In the genomic region with DNA sequence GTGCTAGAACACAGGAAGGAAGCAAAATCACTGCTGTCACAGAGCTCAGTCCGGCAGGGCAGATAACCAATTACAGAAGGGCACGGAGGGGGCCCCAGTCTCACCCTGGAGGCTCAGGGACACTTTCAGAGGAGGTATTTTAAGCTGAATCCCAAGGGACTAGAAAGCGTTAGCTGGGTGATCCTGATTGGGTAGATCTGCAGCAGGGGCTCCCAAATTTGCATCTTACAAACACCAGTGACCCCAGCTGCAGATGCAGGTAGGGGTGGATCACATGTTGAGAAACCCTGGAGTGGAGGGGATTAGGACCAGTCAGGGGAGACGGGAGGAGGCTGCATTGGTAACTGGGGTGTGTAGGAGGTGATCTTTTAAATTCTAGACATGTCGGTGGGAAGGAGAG, we compare ENCODE assay signal across 16 cellular contexts.
A peak's percentile ranks its signal among the peaks of the same experiment; 100 is the strongest.
DNase-seq lines count a peak whose midpoint lies in the region; ATAC-seq and TF ChIP-seq lines count a peak whose summit lies in the region.
"Had no signal": no experiment of that assay in that cellular context is flagged by ENCODE, and none has a peak within 500 bp of the region (broad histone marks: within the 10 kb centered on the region; RNA-seq: fewer than 3 reads in every experiment).

No MANE protein-coding gene starts in this region.

- no peaks in the 10 kb centered on the region for H3K36me3 ChIP-seq in Karpas-422 (ENCODE audit: insufficient read depth, low read length)
- H3K36me3 ChIP-seq: thoracic aorta had no signal

- ATAC-seq in GM19328 (IDR thresholded peaks at IDR 0.05; ENCODE audit: unreplicated experiment) (peak; percentile 54), HG02623 (IDR thresholded peaks at IDR 0.05; ENCODE audit: unreplicated experiment) (peak; percentile 44)
- ATAC-seq in stimulated activated naive B cell treated with anti-CD40 and anti-IgM and Interleukin-4, amounts not matched to agents 10 μg/mL and 1 μg/mL and 100 μg/mL, for 72 hours (replicated peaks) = peak; percentile 38 to 46
- ATAC-seq: activated T-cell treated with anti-CD3 and anti-CD28 coated beads, Interleukin-2, amount 50 U/mL, for 72 hours had no signal

- intact Hi-C loops in CD14-positive monocyte (cut with micrococcal nuclease) = no loop called here

- H3K4me1 Mint-ChIP-seq in stimulated activated naive B cell treated with anti-CD40 and anti-IgM and Interleukin-4, amounts not matched to agents 10 μg/mL and 1 μg/mL and 100 μg/mL, for 72 hours = peaks cover 16 to 36% of the 10 kb centered on the region in 2 donors
- no peaks in the 10 kb centered on the region for H3K4me1 Mint-ChIP-seq in CD14-positive monocyte
- H3K4me1 Mint-ChIP-seq: activated CD4-positive, alpha-beta T cell treated with anti-CD3 and anti-CD28 coated beads, Interleukin-2, amount 10 ng/mL, durations not matched to agents 7 days and 5 days; immature natural killer cell had no signal

- no peak overlapping the region for H3K27ac Mint-ChIP-seq in stimulated activated naive B cell treated with anti-CD40 and anti-IgM and Interleukin-4, amounts not matched to agents 10 μg/mL and 1 μg/mL and 100 μg/mL, for 72 hours
- no peak overlapping the region for H3K27ac Mint-ChIP-seq in CD14-positive monocyte
- H3K27ac Mint-ChIP-seq: activated CD4-positive, alpha-beta T cell treated with anti-CD3 and anti-CD28 coated beads, Interleukin-2, amount 10 ng/mL, durations not matched to agents 7 days and 5 days; activated T-cell treated with anti-CD3 and anti-CD28 coated beads, Interleukin-2, amount 50 U/mL, for 72 hours; immature natural killer cell; T-helper 2 cell treated with Interferon-gamma antibody and Interleukin-4, amounts not matched to agents 5 μg/mL and 100 μg/mL, for 36 hours had no signal

- DNase-seq in Karpas-422 = peak; percentile 99
- no peak for DNase-seq in stimulated activated naive B cell treated with anti-CD40 and anti-IgM and Interleukin-4, amounts not matched to agents 10 μg/mL and 1 μg/mL and 100 μg/mL, for 72 hours
- no peak for DNase-seq in DMS 273 (lab: John Stamatoyannopoulos, UW; ENCODE audit: unreplicated experiment)
- no peak for DNase-seq in CD14-positive monocyte (ENCODE audit: low spot score)
- DNase-seq in NCI-H2196 treated with DMSO at 0.1 percent for 48 hours (lab: John Stamatoyannopoulos, UW; ENCODE audit: unreplicated experiment) = no peak
- DNase-seq: activated CD4-positive, alpha-beta T cell treated with anti-CD3 and anti-CD28 coated beads, Interleukin-2, amount 10 ng/mL, durations not matched to agents 7 days and 5 days; activated T-cell treated with anti-CD3 and anti-CD28 coated beads, Interleukin-2, amount 50 U/mL, for 72 hours; immature natural killer cell; NCI-H2029; NCI-H69 had no signal

- peaks cover 83% of the 10 kb centered on the region for H3K4me1 ChIP-seq in Karpas-422 (ENCODE audit: low read length)

- H3K9ac ChIP-seq in Karpas-422 (ENCODE audit: low read length) = peak overlapping the region; percentile 90

- peaks cover 12 to 23% of the 10 kb centered on the region in 2 donors for H3K27me3 Mint-ChIP-seq in stimulated activated naive B cell treated with anti-CD40 and anti-IgM and Interleukin-4, amounts not matched to agents 10 μg/mL and 1 μg/mL and 100 μg/mL, for 72 hours
- peaks cover 4 to 22% (median 18%) of the 10 kb centered on the region in 3 donors for H3K27me3 Mint-ChIP-seq in CD14-positive monocyte (ENCODE audit: low read depth in 3 of 3)

- H3K27me3 ChIP-seq in Karpas-422 (ENCODE audit: low read length) = no peaks in the 10 kb centered on the region

- no peaks in the 10 kb centered on the region for H3K36me3 Mint-ChIP-seq in stimulated activated naive B cell treated with anti-CD40 and anti-IgM and Interleukin-4, amounts not matched to agents 10 μg/mL and 1 μg/mL and 100 μg/mL, for 72 hours
- H3K36me3 Mint-ChIP-seq in CD14-positive monocyte = no peaks in the 10 kb centered on the region
- H3K36me3 Mint-ChIP-seq: immature natural killer cell had no signal

- H3K9me2 ChIP-seq in Karpas-422 (replicated peaks; ENCODE audit: insufficient read depth, low read length) = no peaks in the 10 kb centered on the region

- H3K4me3 ChIP-seq in Karpas-422 (ENCODE audit: low read length) = peak overlapping the region; percentile 86
- H3K4me3 ChIP-seq: thoracic aorta had no signal

- peak overlapping the region; percentile 96 for H3K4me2 ChIP-seq in Karpas-422 (ENCODE audit: low read depth, low read length, poor library complexity, severe bottlenecking)

- H3K9me3 ChIP-seq in Karpas-422 (ENCODE audit: low read length) = no peaks in the 10 kb centered on the region
- H3K9me3 ChIP-seq: thoracic aorta had no signal

- TF ChIP-seq CTCF in CD14-positive monocyte (IDR thresholded peaks at IDR 0.05) = no peak

- H3K79me2 ChIP-seq in Karpas-422 (ENCODE audit: low read length) = peaks cover 9% of the 10 kb centered on the region

- peak overlapping the region; percentile 97 for H3K27ac ChIP-seq in Karpas-422 (ENCODE audit: low read length)
- H3K27ac ChIP-seq: C4-2B, epithelial cell of prostate, thoracic aorta had no signal

- H3K4me3 Mint-ChIP-seq in stimulated activated naive B cell treated with anti-CD40 and anti-IgM and Interleukin-4, amounts not matched to agents 10 μg/mL and 1 μg/mL and 100 μg/mL, for 72 hours = peak overlapping the region in 1 of 2 donors; percentile 25
- H3K4me3 Mint-ChIP-seq in CD14-positive monocyte = no peak overlapping the region
- H3K4me3 Mint-ChIP-seq: activated CD4-positive, alpha-beta T cell treated with anti-CD3 and anti-CD28 coated beads, Interleukin-2, amount 10 ng/mL, durations not matched to agents 7 days and 5 days; activated T-cell treated with anti-CD3 and anti-CD28 coated beads, Interleukin-2, amount 50 U/mL, for 72 hours; immature natural killer cell; T-helper 2 cell treated with Interferon-gamma antibody and Interleukin-4, amounts not matched to agents 5 μg/mL and 100 μg/mL, for 36 hours had no signal

- H4K20me1 ChIP-seq in Karpas-422 (ENCODE audit: insufficient read depth, low read depth, low read length) = no peaks in the 10 kb centered on the region

- H2AFZ ChIP-seq in Karpas-422 (ENCODE audit: low read length) = no peak overlapping the region

- no peaks in the 10 kb centered on the region for H3K9me3 Mint-ChIP-seq in stimulated activated naive B cell treated with anti-CD40 and anti-IgM and Interleukin-4, amounts not matched to agents 10 μg/mL and 1 μg/mL and 100 μg/mL, for 72 hours
- H3K9me3 Mint-ChIP-seq in CD14-positive monocyte = peaks cover 0 to 2% (median 0%) of the 10 kb centered on the region in 7 donors
- H3K9me3 Mint-ChIP-seq: activated CD4-positive, alpha-beta T cell treated with anti-CD3 and anti-CD28 coated beads, Interleukin-2, amount 10 ng/mL, durations not matched to agents 7 days and 5 days; activated T-cell treated with anti-CD3 and anti-CD28 coated beads, Interleukin-2, amount 50 U/mL, for 72 hours; immature natural killer cell; T-helper 2 cell treated with Interferon-gamma antibody and Interleukin-4, amounts not matched to agents 5 μg/mL and 100 μg/mL, for 36 hours had no signal
